Comparison of ENCODE assay signal across 26 cellular contexts in genomic region chr6:46771556-46771955, GRCh38. TPM values are rescaled to one million over a fixed set of nuclear protein-coding genes. Genes with fewer than 3 reads are reported as not detected.
"Had no signal": no experiment of that assay in that cellular context is flagged by ENCODE, and none has a peak within 500 bp of the region (broad histone marks: within the 10 kb centered on the region; RNA-seq: fewer than 3 reads in every experiment).

No MANE protein-coding gene starts in this region.

- H3K27me3 ChIP-seq: testis had no signal

- H3K4me3 ChIP-seq: coronary artery, psoas muscle, testis had no signal

- ATAC-seq: activated CD4-positive, CD25-positive, alpha-beta regulatory T cell treated with anti-CD3 and anti-CD28 coated beads, Interleukin-2, amount 50 U/mL, for 24 hours; activated CD8-positive, alpha-beta T cell treated with anti-CD3 and anti-CD28 coated beads, Interleukin-2, amount 10 ng/mL, durations not matched to agents 7 days and 5 days; activated naive CD8-positive, alpha-beta T cell treated with anti-CD3 and anti-CD28 coated beads, Interleukin-2, amount 50 U/mL, for 24 hours; activated T-cell treated with anti-CD3 and anti-CD28 coated beads, Interleukin-2, amount 50 U/mL, for 4 hours; left lobe of liver; psoas muscle had no signal

- H3K27me3 Mint-ChIP-seq: stimulated activated memory B cell treated with anti-CD40 and anti-IgM and Interleukin-4, amounts not matched to agents 10 μg/mL and 1 μg/mL and 100 μg/mL, for 72 hours had no signal

- H3K9me3 ChIP-seq: psoas muscle, testis had no signal

- H3K4me3 Mint-ChIP-seq: activated CD4-positive, alpha-beta T cell treated with anti-CD3 and anti-CD28 coated beads, Interleukin-2, amount 10 ng/mL, durations not matched to agents 7 days and 5 days; activated CD8-positive, alpha-beta T cell treated with anti-CD3 and anti-CD28 coated beads, Interleukin-2, amount 10 ng/mL, durations not matched to agents 7 days and 5 days; activated naive CD4-positive, alpha-beta T cell treated with anti-CD3 and anti-CD28 coated beads for 36 hours; activated naive CD8-positive, alpha-beta T cell treated with anti-CD3 and anti-CD28 coated beads, Interleukin-2, amount 50 U/mL, for 24 hours; activated T-cell treated with anti-CD3 and anti-CD28 coated beads, Interleukin-2, amount 50 U/mL, for 4 hours; brain; central memory CD8-positive, alpha-beta T cell; stimulated activated memory B cell treated with anti-CD40 and anti-IgM and Interleukin-4, amounts not matched to agents 10 μg/mL and 1 μg/mL and 100 μg/mL, for 72 hours had no signal

- H3K27ac ChIP-seq: psoas muscle had no signal

- H3K27ac Mint-ChIP-seq: activated CD4-positive, alpha-beta T cell treated with anti-CD3 and anti-CD28 coated beads, Interleukin-2, amount 10 ng/mL, durations not matched to agents 7 days and 5 days; activated CD8-positive, alpha-beta T cell treated with anti-CD3 and anti-CD28 coated beads, Interleukin-2, amount 10 ng/mL, durations not matched to agents 7 days and 5 days; activated naive CD4-positive, alpha-beta T cell treated with anti-CD3 and anti-CD28 coated beads for 36 hours; activated naive CD8-positive, alpha-beta T cell treated with anti-CD3 and anti-CD28 coated beads, Interleukin-2, amount 50 U/mL, for 24 hours; brain had no signal

- DNase-seq: activated CD4-positive, alpha-beta T cell treated with anti-CD3 and anti-CD28 coated beads, Interleukin-2, amount 10 ng/mL, durations not matched to agents 7 days and 5 days; activated CD8-positive, alpha-beta T cell treated with anti-CD3 and anti-CD28 coated beads, Interleukin-2, amount 10 ng/mL, durations not matched to agents 7 days and 5 days; activated naive CD4-positive, alpha-beta T cell treated with anti-CD3 and anti-CD28 coated beads for 36 hours; activated naive CD8-positive, alpha-beta T cell treated with anti-CD3 and anti-CD28 coated beads, Interleukin-2, amount 50 U/mL, for 24 hours; activated T-cell treated with anti-CD3 and anti-CD28 coated beads, Interleukin-2, amount 50 U/mL, for 4 hours; anterior cingulate cortex; effector CD4-positive, alpha-beta T cell; mammary epithelial cell; midbrain; psoas muscle; stimulated activated CD4-positive, alpha-beta T cell treated with anti-CD3 and anti-CD28 coated beads, Interleukin-4, amount 100 ng/mL, for 4 hours; T1000; testis had no signal

- H3K4me1 Mint-ChIP-seq: activated CD4-positive, alpha-beta T cell treated with anti-CD3 and anti-CD28 coated beads, Interleukin-2, amount 10 ng/mL, durations not matched to agents 7 days and 5 days; activated naive CD8-positive, alpha-beta T cell treated with anti-CD3 and anti-CD28 coated beads, Interleukin-2, amount 50 U/mL, for 24 hours; brain; central memory CD8-positive, alpha-beta T cell had no signal

- H3K9me3 Mint-ChIP-seq: activated CD4-positive, alpha-beta T cell treated with anti-CD3 and anti-CD28 coated beads, Interleukin-2, amount 10 ng/mL, durations not matched to agents 7 days and 5 days; activated naive CD4-positive, alpha-beta T cell treated with anti-CD3 and anti-CD28 coated beads for 36 hours; activated naive CD8-positive, alpha-beta T cell treated with anti-CD3 and anti-CD28 coated beads, Interleukin-2, amount 50 U/mL, for 24 hours; activated T-cell treated with anti-CD3 and anti-CD28 coated beads, Interleukin-2, amount 50 U/mL, for 4 hours; central memory CD8-positive, alpha-beta T cell; stimulated activated memory B cell treated with anti-CD40 and anti-IgM and Interleukin-4, amounts not matched to agents 10 μg/mL and 1 μg/mL and 100 μg/mL, for 72 hours had no signal

- H3K36me3 Mint-ChIP-seq: brain; stimulated activated memory B cell treated with anti-CD40 and anti-IgM and Interleukin-4, amounts not matched to agents 10 μg/mL and 1 μg/mL and 100 μg/mL, for 72 hours had no signal

RNA-seq across cellular contexts. Expression of gene MEP1A, which starts 21.6 kb away (rescaled TPM):
- total RNA-seq: activated CD4-positive, alpha-beta T cell treated with anti-CD3 and anti-CD28 coated beads, Interleukin-2, amount 10 ng/mL, durations not matched to agents 7 days and 5 days; activated CD8-positive, alpha-beta T cell treated with anti-CD3 and anti-CD28 coated beads, Interleukin-2, amount 10 ng/mL, durations not matched to agents 7 days and 5 days; activated naive CD4-positive, alpha-beta T cell treated with anti-CD3 and anti-CD28 coated beads for 36 hours; activated T-cell treated with anti-CD3 and anti-CD28 coated beads, Interleukin-2, amount 50 U/mL, for 4 hours; frontal cortex; left lobe of liver; osteoblast; psoas muscle; sciatic nerve; urinary bladder had no signal
- polyA plus RNA-seq: neural cell, urinary bladder had no signal

RNA-seq across cellular contexts. Expression of gene ANKRD66, which starts 24.8 kb away (rescaled TPM):
- total RNA-seq: activated CD4-positive, alpha-beta T cell treated with anti-CD3 and anti-CD28 coated beads, Interleukin-2, amount 10 ng/mL, durations not matched to agents 7 days and 5 days; activated CD8-positive, alpha-beta T cell treated with anti-CD3 and anti-CD28 coated beads, Interleukin-2, amount 10 ng/mL, durations not matched to agents 7 days and 5 days; activated naive CD4-positive, alpha-beta T cell treated with anti-CD3 and anti-CD28 coated beads for 36 hours; activated T-cell treated with anti-CD3 and anti-CD28 coated beads, Interleukin-2, amount 50 U/mL, for 4 hours; frontal cortex; left lobe of liver; mammary epithelial cell; osteoblast; psoas muscle; sciatic nerve; testis; urinary bladder had no signal
- polyA plus RNA-seq: esophagus, keratinocyte, mammary epithelial cell, neural cell, psoas muscle, urinary bladder had no signal

RNA-seq across cellular contexts. Expression of gene PLA2G7, which starts 36.4 kb away (rescaled TPM):
- total RNA-seq: activated CD4-positive, alpha-beta T cell treated with anti-CD3 and anti-CD28 coated beads, Interleukin-2, amount 10 ng/mL, durations not matched to agents 7 days and 5 days; activated CD8-positive, alpha-beta T cell treated with anti-CD3 and anti-CD28 coated beads, Interleukin-2, amount 10 ng/mL, durations not matched to agents 7 days and 5 days; activated naive CD4-positive, alpha-beta T cell treated with anti-CD3 and anti-CD28 coated beads for 36 hours; activated T-cell treated with anti-CD3 and anti-CD28 coated beads, Interleukin-2, amount 50 U/mL, for 4 hours had no signal
